Comparison of ENCODE assay signal across 8 cellular contexts in genomic region chr2:85326946-85327756, GRCh38. TPM values are rescaled to one million over a fixed set of nuclear protein-coding genes. Genes with fewer than 3 reads are reported as not detected.
A peak's percentile ranks its signal among the peaks of the same experiment; 100 is the strongest.
DNase-seq lines count a peak whose midpoint lies in the region; ATAC-seq, FAIRE-seq and TF ChIP-seq lines count a peak whose summit lies in the region.

No MANE protein-coding gene starts in this region.

- intact Hi-C loops in PC-3 (cut with micrococcal nuclease), result loop anchor here (5.0 kb wide), 1 partner anchor 275 kb away; the partner anchor contains the start of gene TMEM150A
- intact Hi-C loops in Right ventricle myocardium superior (cut with DNase I), result no loop called here
- intact Hi-C loops in psoas muscle (cut with DNase I), result no loop called here

- BruUV-seq in PC-3 (replicated peaks; lab: Mats Ljungman, UMichigan), result TSS peak; percentile 59

- TF ChIP-seq POLR2A in GM12891 (IDR thresholded peaks at IDR 0.05; ENCODE audit: low read depth, low read length), result no peak

- H3K4me3 ChIP-seq in PC-3 (ENCODE audit: low read length), result peak overlapping the region; percentile 92
- H3K4me3 ChIP-seq in psoas muscle, result peak overlapping the region; percentile 89

- peak; percentile 45 for FAIRE-seq in GM12891 (lab: Jason Lieb, UNC)

- ATAC-seq in HG02763 (IDR thresholded peaks at IDR 0.05; ENCODE audit: unreplicated experiment), result peak; percentile 27
- ATAC-seq in PC-3, result peak; percentile 37
- peak; percentile 48 for ATAC-seq in Right ventricle myocardium superior (ENCODE audit: poor library complexity)
- peak; percentile 21 to 66 (median 46) for ATAC-seq in psoas muscle

- WGBS in psoas muscle, 3 donors, result 4 to 7% (median 6%) methylated on average over 47 of the region's 47 CpGs

- POLR2A ChIA-PET in PC-3 (lab: Charles Lee; ENCODE audit: unreplicated experiment), result no interaction called here

- peak overlapping the region; percentile 83 for H2AFZ ChIP-seq in PC-3 (ENCODE audit: low read length)

- peak overlapping the region; percentile 89 for H3K9ac ChIP-seq in PC-3 (ENCODE audit: low read length)

- peaks cover 27% of the 10 kb centered on the region for H4K20me1 ChIP-seq in PC-3 (ENCODE audit: low read length)

- H3K27ac ChIP-seq in PC-3 (ENCODE audit: low read length), result no peak overlapping the region
- peak overlapping the region; percentile 99 for H3K27ac ChIP-seq in psoas muscle

- H3K36me3 ChIP-seq in PC-3 (ENCODE audit: low read depth, low read length) (peaks cover 21% of the 10 kb centered on the region), psoas muscle (ENCODE audit: insufficient read depth in 1 of 2, low read depth in 1 of 2) (peaks cover 4 to 28% of the 10 kb centered on the region in 2 donors)

- no peaks in the 10 kb centered on the region for H3K27me3 ChIP-seq in PC-3 (ENCODE audit: low read length)
- no peaks in the 10 kb centered on the region for H3K27me3 ChIP-seq in psoas muscle (ENCODE audit: insufficient read depth in 3 of 3, low read length in 2 of 3)

- H3K79me2 ChIP-seq in PC-3 (ENCODE audit: low read length), result peaks cover 62% of the 10 kb centered on the region

- CTCF ChIA-PET in PC-3 (lab: Charles Lee), result no interaction called here

- H3K9me2 ChIP-seq in PC-3 (replicated peaks; ENCODE audit: low read length), result no peaks in the 10 kb centered on the region

- no peak for TF ChIP-seq CTCF in PC-3 (conservative IDR thresholded peaks at IDR 0.05; ENCODE audit: low read depth, low read length)
- no peak for TF ChIP-seq CTCF in psoas muscle (IDR thresholded peaks at IDR 0.05)

- H3K4me2 ChIP-seq in PC-3 (ENCODE audit: low read length), result peak overlapping the region; percentile 96

- H3K4me1 ChIP-seq in PC-3 (ENCODE audit: insufficient read depth, low read length) (peaks cover 24% of the 10 kb centered on the region), psoas muscle (peaks cover 28% of the 10 kb centered on the region)

- H3K9me3 ChIP-seq in PC-3 (ENCODE audit: low read length) (no peaks in the 10 kb centered on the region), psoas muscle (no peaks in the 10 kb centered on the region)

- H3F3A ChIP-seq in PC-3 (ENCODE audit: low read length, unreplicated experiment), result no peaks in the 10 kb centered on the region

- DNase-seq in GM12891 (ENCODE audit: insufficient read length, low spot score) (peak; percentile 37), PC-3 (peak; percentile 25), Right ventricle myocardium superior (peak; percentile 68), psoas muscle (peak; percentile 56 to 74), iPS-NIHi11 (ENCODE audit: low spot score) (no peak), cortex of kidney (lab: John Stamatoyannopoulos, UW) (no peak)
- peak; percentile 52 for DNase-seq in activated naive CD4-positive, alpha-beta T cell treated with Interleukin-2 at 50 U/mL for 16 hours

TF ChIP-seq in GM12891, 5 proteins besides CTCF, POLR2A, EP300 and RAD21:
- TF ChIP-seq TAF1 (IDR thresholded peaks at IDR 0.05; ENCODE audit: low read depth, low read length) (no peak), POU2F2 (IDR thresholded peaks at IDR 0.05; ENCODE audit: low read depth, low read length) (no peak), PAX5 (IDR thresholded peaks at IDR 0.05; ENCODE audit: insufficient read depth, low read length, severe bottlenecking) (no peak), SPI1 (IDR thresholded peaks at IDR 0.05; ENCODE audit: low read depth, low read length) (no peak), POLR2AphosphoS5 (IDR thresholded peaks at IDR 0.05; ENCODE audit: low read depth, low read length) (no peak)

RNA-seq across cellular contexts. Expression of gene TGOLN2, which starts 0.6 kb away (rescaled TPM):
- 36.5 TPM for polyA plus RNA-seq in GM12891 (2012; ENCODE audit: low read depth, missing spikeins)
- total RNA-seq in PC-3 (2014; rRNA removed) (48.9 and 67.3 TPM in 2 replicates), Right ventricle myocardium superior (59.9 TPM), psoas muscle (10 to 100 TPM; 35.0 to 43.0 (median 36.9) TPM)
- polyA plus RNA-seq in psoas muscle, result 10 to 100 TPM; 14.3 to 51.7 (median 21.9) TPM

RNA-seq across cellular contexts. Expression of gene RETSAT, which starts 27.2 kb away (rescaled TPM):
- polyA plus RNA-seq in GM12891 (2012; ENCODE audit: low read depth, missing spikeins), result 12.0 TPM
- total RNA-seq in PC-3 (2014; rRNA removed), result 39.1 and 50.8 TPM in 2 replicates
- total RNA-seq in Right ventricle myocardium superior, result 39.8 TPM
- total RNA-seq in psoas muscle, result 100 to 1,000 TPM in 1 of 4 donors, 10 to 100 TPM in 3; 28.3 to 115 (median 63.3) TPM
- 10 to 100 TPM; 36.9 to 74.3 (median 45.6) TPM for polyA plus RNA-seq in psoas muscle

RNA-seq across cellular contexts. Expression of gene ELMOD3, which starts 27.4 kb away (rescaled TPM):
- polyA plus RNA-seq in GM12891 (2012; ENCODE audit: low read depth, missing spikeins), result 7.6 TPM
- 16.7 and 19.0 TPM in 2 replicates for total RNA-seq in PC-3 (2014; rRNA removed)
- 9.0 TPM for total RNA-seq in Right ventricle myocardium superior
- 10 to 100 TPM; 16.0 to 19.2 (median 17.6) TPM for total RNA-seq in psoas muscle
- 10 to 100 TPM; 17.2 to 33.2 (median 20.4) TPM for polyA plus RNA-seq in psoas muscle

Comparison
In these comparisons a context has a peak if more than half of its experiments do, and no peak if none do; other contexts are left out.
1. DNase-seq: peak in GM12891 (single experiment), PC-3 (single experiment), activated naive CD4-positive, alpha-beta T cell treated with Interleukin-2 at 50 U/mL for 16 hours (single experiment), Right ventricle myocardium superior (single experiment) and psoas muscle (2 of 2); none in iPS-NIHi11 (single experiment) and cortex of kidney (single experiment).
2. Peak in every context shown above with its lines, with median percentiles within 50 percentile points of each other: ATAC-seq.